Comparison of ENCODE assay signal across 21 cellular contexts in genomic region chr6:52381249-52381648, GRCh38. TPM values are rescaled to one million over a fixed set of nuclear protein-coding genes. Genes with fewer than 3 reads are reported as not detected.
A peak's percentile ranks its signal among the peaks of the same experiment; 100 is the strongest.
DNase-seq lines count a peak whose midpoint lies in the region; ATAC-seq and TF ChIP-seq lines count a peak whose summit lies in the region.
"Had no signal": no experiment of that assay in that cellular context is flagged by ENCODE, and none has a peak within 500 bp of the region (broad histone marks: within the 10 kb centered on the region; RNA-seq: fewer than 3 reads in every experiment).

No MANE protein-coding gene starts in this region.

- DNase-seq in activated CD4-positive, alpha-beta T cell treated with anti-CD3 and anti-CD28 coated beads for 36 hours: peak; percentile 27
- no peak for DNase-seq in activated CD4-positive, alpha-beta T cell treated with anti-CD3 and anti-CD28 coated beads for 4 hours
- DNase-seq in stimulated activated CD4-positive, alpha-beta T cell treated with anti-CD3 and anti-CD28 coated beads, Interleukin-15, amount 100 ng/mL, for 24 hours: peak; percentile 21
- no peak for DNase-seq in stimulated activated CD4-positive, alpha-beta T cell treated with anti-CD3 and anti-CD28 coated beads, Interleukin-2, amount 100 ng/mL, for 24 hours
- DNase-seq in central memory CD8-positive, alpha-beta T cell (ENCODE audit: low spot score in 2 of 2): no peak
- DNase-seq in stimulated activated naive CD4-positive, alpha-beta T cell (lab: John Stamatoyannopoulos, UW): no peak
- DNase-seq in omental fat pad (ENCODE audit: low spot score): no peak
- DNase-seq: 8988T, BE2C, DMS 273 treated with DMSO at 0.1 percent for 48 hours, GDM1, GM23248, HCEC 1CT, IMR-90, Karpas-422, MG63, NCI-H1092 treated with DMSO at 0.1 percent for 48 hours, NCI-H2081 treated with DMSO at 0.1 percent for 48 hours, NCI-H524 had no signal

- peaks cover 31% of the 10 kb centered on the region for H3K36me3 Mint-ChIP-seq in activated CD4-positive, alpha-beta T cell treated with anti-CD3 and anti-CD28 coated beads for 36 hours (ENCODE audit: low read depth)
- peaks cover 7% of the 10 kb centered on the region for H3K36me3 Mint-ChIP-seq in central memory CD8-positive, alpha-beta T cell (ENCODE audit: insufficient read depth)

- no peak for TF ChIP-seq CTCF in omental fat pad (IDR thresholded peaks at IDR 0.05)

- intact Hi-C loops in activated CD4-positive, alpha-beta T cell treated with anti-CD3 and anti-CD28 coated beads for 36 hours (cut with DNase I, micrococcal nuclease): loop anchor here in 1 of 2 experiments (2.0 kb wide), 1 partner anchor 14 kb away; no protein-coding TSS in a partner anchor

- H3K27ac Mint-ChIP-seq in activated CD4-positive, alpha-beta T cell treated with anti-CD3 and anti-CD28 coated beads for 36 hours: peak overlapping the region; percentile 15
- H3K27ac Mint-ChIP-seq in central memory CD8-positive, alpha-beta T cell (ENCODE audit: low read depth): peak overlapping the region; percentile 25

- H3K4me1 Mint-ChIP-seq in activated CD4-positive, alpha-beta T cell treated with anti-CD3 and anti-CD28 coated beads for 36 hours: peaks cover 75% of the 10 kb centered on the region
- peaks cover 57% of the 10 kb centered on the region for H3K4me1 Mint-ChIP-seq in central memory CD8-positive, alpha-beta T cell

- H3K27me3 Mint-ChIP-seq in activated CD4-positive, alpha-beta T cell treated with anti-CD3 and anti-CD28 coated beads for 36 hours: no peaks in the 10 kb centered on the region
- no peaks in the 10 kb centered on the region for H3K27me3 Mint-ChIP-seq in central memory CD8-positive, alpha-beta T cell

- POLR2A ChIA-PET in activated CD4-positive, alpha-beta T cell treated with anti-CD3 and anti-CD28 coated beads for 36 hours (lab: Charles Lee): interaction anchor here (0.7 kb wide), 1 partner anchor 19 kb away, joined by 3 read pairs; no protein-coding TSS in a partner anchor

- no peak overlapping the region for H3K4me3 Mint-ChIP-seq in activated CD4-positive, alpha-beta T cell treated with anti-CD3 and anti-CD28 coated beads for 36 hours
- no peak overlapping the region for H3K4me3 Mint-ChIP-seq in central memory CD8-positive, alpha-beta T cell

- peak; percentile 48 for ATAC-seq in activated CD4-positive, alpha-beta T cell treated with anti-CD3 and anti-CD28 coated beads for 36 hours
- ATAC-seq in central memory CD8-positive, alpha-beta T cell (replicated peaks; ENCODE audit: extremely low read depth, poor library complexity, severe bottlenecking): no peak
- ATAC-seq in GM21529 (IDR thresholded peaks at IDR 0.05; ENCODE audit: unreplicated experiment) (no peak), omental fat pad (ENCODE audit: low FRiP score) (no peak)
- ATAC-seq: GM12878 had no signal

- H3K9me3 Mint-ChIP-seq in activated CD4-positive, alpha-beta T cell treated with anti-CD3 and anti-CD28 coated beads for 36 hours (ENCODE audit: low read depth): peaks cover 9% of the 10 kb centered on the region
- H3K9me3 Mint-ChIP-seq in central memory CD8-positive, alpha-beta T cell: no peaks in the 10 kb centered on the region

- CTCF ChIA-PET in activated CD4-positive, alpha-beta T cell treated with anti-CD3 and anti-CD28 coated beads for 36 hours (lab: Charles Lee): interaction anchor here (0.9 to 1.7 kb wide), 6 partner anchors 8 to 95 kb away, joined by 3 to 4 read pairs (median 4); no protein-coding TSS in a partner anchor

RNA-seq across cellular contexts. Expression of gene PAQR8, which starts 19.3 kb away (rescaled TPM):
- total RNA-seq in activated CD4-positive, alpha-beta T cell treated with anti-CD3 and anti-CD28 coated beads for 36 hours: 1 to 10 TPM; 9.0 to 9.1 TPM
- 1 to 10 TPM; 1.5 to 7.9 (median 3.6) TPM for total RNA-seq in omental fat pad

RNA-seq across cellular contexts. Expression of gene EFHC1, which starts 38.9 kb away (rescaled TPM):
- 1 to 10 TPM; 2.2 to 3.6 TPM for total RNA-seq in activated CD4-positive, alpha-beta T cell treated with anti-CD3 and anti-CD28 coated beads for 36 hours
- total RNA-seq in omental fat pad: 10 to 100 TPM; 10.2 to 33.0 (median 20.8) TPM

Comparison
In these comparisons a context has a peak if more than half of its experiments do, and no peak if none do; other contexts are left out.
1. DNase-seq: peak in activated CD4-positive, alpha-beta T cell treated with anti-CD3 and anti-CD28 coated beads for 36 hours (single experiment) and stimulated activated CD4-positive, alpha-beta T cell treated with anti-CD3 and anti-CD28 coated beads, Interleukin-15, amount 100 ng/mL, for 24 hours (single experiment); none in activated CD4-positive, alpha-beta T cell treated with anti-CD3 and anti-CD28 coated beads for 4 hours (0 of 2), stimulated activated CD4-positive, alpha-beta T cell treated with anti-CD3 and anti-CD28 coated beads, Interleukin-2, amount 100 ng/mL, for 24 hours (0 of 2), central memory CD8-positive, alpha-beta T cell (0 of 2), stimulated activated naive CD4-positive, alpha-beta T cell (0 of 6) and omental fat pad (single experiment).